ENCODE assay signal across 20 cellular contexts in the genomic region with DNA sequence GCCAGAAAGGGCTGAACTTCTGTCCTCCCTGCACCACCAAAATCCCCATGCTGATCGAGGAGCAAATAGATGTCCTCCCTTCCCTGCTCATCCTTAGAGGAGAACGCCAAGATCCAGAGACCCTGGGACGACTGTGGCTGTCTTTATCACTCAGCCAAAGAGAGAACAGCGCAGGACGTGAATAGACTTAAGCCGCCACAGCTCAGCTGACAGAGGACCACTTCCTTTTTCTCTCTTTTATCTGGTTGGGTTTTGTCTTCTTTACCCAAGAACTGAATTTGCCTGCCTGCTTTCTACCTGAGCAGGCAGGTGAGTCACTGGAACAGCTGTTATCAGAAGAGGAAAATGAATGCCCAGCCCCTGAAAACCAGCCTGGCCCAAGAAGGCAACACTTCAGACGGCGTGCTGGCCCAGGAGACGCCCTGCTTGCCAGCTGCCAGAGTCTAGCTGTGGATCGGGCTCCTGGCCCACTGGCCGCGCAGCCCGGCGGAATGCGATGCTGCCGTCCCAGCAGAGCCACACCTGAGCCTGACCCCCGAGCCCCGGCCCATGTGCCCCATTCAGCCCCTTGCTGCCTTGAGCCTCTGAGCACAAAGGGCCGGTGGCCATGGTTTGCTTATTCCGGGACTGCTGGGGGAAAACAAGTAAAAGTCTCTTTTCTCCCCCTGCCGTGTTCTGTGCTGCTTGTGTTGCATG.
DNase-seq lines count a peak whose midpoint lies in the region; ATAC-seq and TF ChIP-seq lines count a peak whose summit lies in the region.
"Had no signal": no experiment of that assay in that cellular context is flagged by ENCODE, and none has a peak within 500 bp of the region (broad histone marks: within the 10 kb centered on the region; RNA-seq: fewer than 3 reads in every experiment).

No MANE protein-coding gene starts in this region.

- CTCF ChIA-PET in activated CD8-positive, alpha-beta T cell treated with anti-CD3 and anti-CD28 coated beads, Interleukin-2, amount 10 ng/mL, durations not matched to agents 7 days and 5 days (lab: Charles Lee): interaction anchor here (0.7 kb wide), 1 partner anchor 37 kb away, joined by 3 read pairs; no protein-coding TSS in a partner anchor

- H3K4me1 ChIP-seq in heart right ventricle (peaks cover 22 to 77% (median 55%) of the 10 kb centered on the region in 9 donors), muscle layer of duodenum (ENCODE audit: control insufficient read depth in 1 of 2, insufficient read depth in 2 of 2, low read length in 2 of 2) (peaks cover 0 to 56% of the 10 kb centered on the region in 2 donors), thoracic aorta (ENCODE audit: control insufficient read depth in 1 of 2, low read depth in 2 of 2) (peaks cover 15 to 86% of the 10 kb centered on the region in 2 donors)
- H3K4me1 ChIP-seq: Caco-2 had no signal

- H3K27ac ChIP-seq in heart right ventricle: peak overlapping the region in 7 of 10 donors; percentile 18 to 85 (median 75)
- peak overlapping the region; percentile 12 for H3K27ac ChIP-seq in muscle layer of duodenum (ENCODE audit: low read length)
- H3K27ac ChIP-seq in thoracic aorta: peak overlapping the region; percentile 29 to 42
- H3K27ac ChIP-seq: hepatocyte, KMS-11, RWPE1 had no signal

- no peak overlapping the region for H3K4me3 Mint-ChIP-seq in activated CD8-positive, alpha-beta T cell treated with anti-CD3 and anti-CD28 coated beads, Interleukin-2, amount 10 ng/mL, durations not matched to agents 7 days and 5 days
- H3K4me3 Mint-ChIP-seq: activated CD4-positive, alpha-beta T cell treated with anti-CD3 and anti-CD28 coated beads, Interleukin-2, amount 10 ng/mL, durations not matched to agents 7 days and 5 days; activated T-cell treated with anti-CD3 and anti-CD28 coated beads, Interleukin-2, amount 50 U/mL, for 4 hours; T-helper 2 cell treated with Interferon-gamma antibody and Interleukin-4, amounts not matched to agents 5 μg/mL and 100 μg/mL, for 36 hours had no signal

- DNase-seq in heart right ventricle: no peak
- no peak for DNase-seq in Right ventricle myocardium inferior (ENCODE audit: missing footprints)
- peak; percentile 46 for DNase-seq in activated CD8-positive, alpha-beta T cell treated with anti-CD3 and anti-CD28 coated beads, Interleukin-2, amount 10 ng/mL, durations not matched to agents 7 days and 5 days
- DNase-seq in thoracic aorta (ENCODE audit: low spot score): no peak
- DNase-seq in GM19238 (ENCODE audit: insufficient read length, low spot score): no peak
- no peak for DNase-seq in Ammon's horn (ENCODE audit: low spot score)
- DNase-seq: activated CD4-positive, alpha-beta T cell treated with anti-CD3 and anti-CD28 coated beads, Interleukin-2, amount 10 ng/mL, durations not matched to agents 7 days and 5 days; activated T-cell treated with anti-CD3 and anti-CD28 coated beads, Interleukin-2, amount 50 U/mL, for 4 hours; Caco-2; cortex of kidney; esophagus squamous epithelium; GOT3; NCI-H748 treated with DMSO at 0.1 percent for 48 hours; stimulated activated CD4-positive, alpha-beta T cell treated with anti-CD3 and anti-CD28 coated beads, Interleukin-4, amount 100 ng/mL, for 1 hour had no signal

- no peaks in the 10 kb centered on the region for H3K27me3 ChIP-seq in heart right ventricle
- H3K27me3 ChIP-seq in muscle layer of duodenum (ENCODE audit: low read depth, low read length): no peaks in the 10 kb centered on the region
- no peaks in the 10 kb centered on the region for H3K27me3 ChIP-seq in thoracic aorta (replicated peaks; ENCODE audit: insufficient read depth)
- H3K27me3 ChIP-seq: esophagus squamous epithelium, hepatocyte had no signal

- peaks cover 43% of the 10 kb centered on the region for H3K4me1 Mint-ChIP-seq in activated CD8-positive, alpha-beta T cell treated with anti-CD3 and anti-CD28 coated beads, Interleukin-2, amount 10 ng/mL, durations not matched to agents 7 days and 5 days (ENCODE audit: low read depth)

- no peak for TF ChIP-seq CTCF in heart right ventricle (IDR thresholded peaks at IDR 0.05)
- TF ChIP-seq CTCF in thoracic aorta (IDR thresholded peaks at IDR 0.05): no peak

- H3K9me3 ChIP-seq in heart right ventricle (no peaks in the 10 kb centered on the region), muscle layer of duodenum (ENCODE audit: control insufficient read depth in 1 of 2, low read length in 2 of 2) (no peaks in the 10 kb centered on the region), thoracic aorta (no peaks in the 10 kb centered on the region)
- H3K9me3 ChIP-seq: Caco-2, esophagus squamous epithelium had no signal

- WGBS in heart right ventricle, 2 donors: 85 to 93% methylated on average over 21 of the region's 21 CpGs

- H3K36me3 Mint-ChIP-seq in activated CD8-positive, alpha-beta T cell treated with anti-CD3 and anti-CD28 coated beads, Interleukin-2, amount 10 ng/mL, durations not matched to agents 7 days and 5 days (ENCODE audit: low read depth): no peaks in the 10 kb centered on the region

- POLR2A ChIA-PET in activated CD8-positive, alpha-beta T cell treated with anti-CD3 and anti-CD28 coated beads, Interleukin-2, amount 10 ng/mL, durations not matched to agents 7 days and 5 days (lab: Charles Lee): no interaction called here

- H3K27me3 Mint-ChIP-seq in activated CD8-positive, alpha-beta T cell treated with anti-CD3 and anti-CD28 coated beads, Interleukin-2, amount 10 ng/mL, durations not matched to agents 7 days and 5 days (ENCODE audit: low read depth): no peaks in the 10 kb centered on the region
- H3K27me3 Mint-ChIP-seq: activated CD4-positive, alpha-beta T cell treated with anti-CD3 and anti-CD28 coated beads, Interleukin-2, amount 10 ng/mL, durations not matched to agents 7 days and 5 days had no signal

- H3K27ac Mint-ChIP-seq in activated CD8-positive, alpha-beta T cell treated with anti-CD3 and anti-CD28 coated beads, Interleukin-2, amount 10 ng/mL, durations not matched to agents 7 days and 5 days: peak overlapping the region; percentile 44
- H3K27ac Mint-ChIP-seq: activated CD4-positive, alpha-beta T cell treated with anti-CD3 and anti-CD28 coated beads, Interleukin-2, amount 10 ng/mL, durations not matched to agents 7 days and 5 days; T-helper 2 cell treated with Interferon-gamma antibody and Interleukin-4, amounts not matched to agents 5 μg/mL and 100 μg/mL, for 36 hours had no signal

- H3K9me3 Mint-ChIP-seq in activated CD8-positive, alpha-beta T cell treated with anti-CD3 and anti-CD28 coated beads, Interleukin-2, amount 10 ng/mL, durations not matched to agents 7 days and 5 days (ENCODE audit: insufficient read depth): no peaks in the 10 kb centered on the region
- H3K9me3 Mint-ChIP-seq: activated CD4-positive, alpha-beta T cell treated with anti-CD3 and anti-CD28 coated beads, Interleukin-2, amount 10 ng/mL, durations not matched to agents 7 days and 5 days; activated T-cell treated with anti-CD3 and anti-CD28 coated beads, Interleukin-2, amount 50 U/mL, for 4 hours; T-helper 2 cell treated with Interferon-gamma antibody and Interleukin-4, amounts not matched to agents 5 μg/mL and 100 μg/mL, for 36 hours had no signal

- intact Hi-C loops in heart right ventricle (cut with DNase I): loop anchor here in 4 of 10 donors (5.0 kb wide), 3 partner anchors 37 to 72 kb away; no protein-coding TSS in a partner anchor
- intact Hi-C loops in Right ventricle myocardium inferior (cut with DNase I): loop anchor here (5.0 kb wide), 2 partner anchors 42 to 72 kb away; no protein-coding TSS in a partner anchor

- no peak for ATAC-seq in heart right ventricle
- ATAC-seq in Right ventricle myocardium inferior: no peak
- peak; percentile 63 for ATAC-seq in activated CD8-positive, alpha-beta T cell treated with anti-CD3 and anti-CD28 coated beads, Interleukin-2, amount 10 ng/mL, durations not matched to agents 7 days and 5 days
- ATAC-seq in thoracic aorta (ENCODE audit: insufficient number of reproducible peaks, low FRiP score, low read depth): no peak
- no peak for ATAC-seq in GM19397 (IDR thresholded peaks at IDR 0.05; ENCODE audit: unreplicated experiment)
- ATAC-seq: activated T-cell treated with anti-CD3 and anti-CD28 coated beads, Interleukin-2, amount 50 U/mL, for 4 hours had no signal

- H3K4me3 ChIP-seq in heart right ventricle (no peak overlapping the region), muscle layer of duodenum (ENCODE audit: low read depth in 1 of 2, low read length in 2 of 2) (peak overlapping the region; percentile 38 to 51), thoracic aorta (peak overlapping the region; percentile 55)
- H3K4me3 ChIP-seq: esophagus squamous epithelium, hepatocyte had no signal

- peaks cover 0 to 90% (median 42%) of the 10 kb centered on the region in 9 donors for H3K36me3 ChIP-seq in heart right ventricle
- H3K36me3 ChIP-seq in muscle layer of duodenum (ENCODE audit: control insufficient read depth in 1 of 2, insufficient read depth in 2 of 2, low read length in 2 of 2): peaks cover 47 to 67% of the 10 kb centered on the region in 2 donors
- H3K36me3 ChIP-seq in thoracic aorta: peaks cover 18% of the 10 kb centered on the region

Comparison
In these comparisons a context has a peak if more than half of its experiments do, and no peak if none do; other contexts are left out.
1. H3K27ac ChIP-seq: peak in every context shown above with its lines; median percentile 75 in heart right ventricle; 36 in thoracic aorta; 12 in muscle layer of duodenum.
2. H3K4me3 ChIP-seq: peak in muscle layer of duodenum (2 of 2) and thoracic aorta (single experiment); none in heart right ventricle (0 of 10).